ENCODE assay signal across 1 cellular context in genomic region chrX:78619829-78620228, GRCh38.
TF ChIP-seq lines count a peak whose summit lies in the region.

No MANE protein-coding gene starts in this region.

TF ChIP-seq in GM23338, 12 proteins besides CTCF, POLR2A, EP300 and RAD21 (continued from another document):
- TF ChIP-seq REST (IDR thresholded peaks at IDR 0.05; ENCODE audit: unreplicated experiment): no peak
- no peak for TF ChIP-seq ZNF462 (CRISPR knock-in tag; IDR thresholded peaks at IDR 0.05)
- no peak for TF ChIP-seq JUNB (IDR thresholded peaks at IDR 0.05; ENCODE audit: unreplicated experiment)
TF ChIP-seq in GM23338: peak in this region for 0.
